Comparison of ENCODE assay signal across 8 cellular contexts in the genomic region with DNA sequence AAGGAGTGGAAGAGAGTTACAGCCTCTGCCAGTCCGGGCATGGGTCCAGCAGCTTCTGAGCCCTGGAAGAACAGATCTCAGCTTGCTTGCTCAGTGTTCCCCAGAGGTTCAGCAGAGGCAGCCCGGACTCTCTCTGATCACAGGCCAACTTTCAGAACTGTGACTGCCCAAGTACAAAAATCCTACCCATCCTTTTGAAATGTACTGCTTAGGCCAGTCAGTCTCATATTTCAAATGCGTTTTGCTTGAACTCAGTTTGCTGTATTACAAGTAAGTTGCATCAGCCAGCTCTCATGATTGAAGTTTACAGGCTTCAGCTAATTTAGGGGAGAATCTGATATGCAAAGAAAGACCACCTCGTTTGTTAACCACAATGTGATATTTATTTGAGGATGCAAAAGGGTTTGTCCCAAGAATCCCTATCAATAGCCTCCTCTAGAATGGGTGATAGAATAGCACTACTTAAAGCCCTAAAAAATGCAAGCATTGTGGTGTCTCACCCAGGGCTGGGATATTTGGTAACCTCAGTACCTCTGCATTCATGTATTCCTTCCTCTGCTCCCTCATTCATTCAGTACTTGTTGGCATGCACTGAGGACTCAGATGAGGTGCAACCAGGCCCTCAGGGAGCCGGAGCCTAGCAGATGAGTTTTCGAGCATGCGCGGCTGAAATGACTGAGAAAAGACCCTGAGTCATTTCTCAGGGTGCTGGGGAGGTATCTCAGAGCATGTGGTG. TPM values are rescaled to one million over a fixed set of nuclear protein-coding genes. Genes with fewer than 3 reads are reported as not detected.
A peak's percentile ranks its signal among the peaks of the same experiment; 100 is the strongest.
DNase-seq lines count a peak whose midpoint lies in the region; ATAC-seq and TF ChIP-seq lines count a peak whose summit lies in the region.

No MANE protein-coding gene starts in this region.

- DNase-seq in GM03348 (ENCODE audit: low spot score) (peak; percentile 92), NCI-H2107 treated with DMSO at 0.1 percent for 48 hours (lab: John Stamatoyannopoulos, UW; ENCODE audit: unreplicated experiment) (peak; percentile 96), brain microvascular endothelial cell (peak; percentile 71), midbrain (lab: John Stamatoyannopoulos, UW) (peak; percentile 8), NCI-H1417 treated with DMSO at 0.1 percent for 48 hours (lab: John Stamatoyannopoulos, UW) (no peak), colonic mucosa (no peak)

- peaks cover under 1% of the 10 kb centered on the region for H3K4me1 ChIP-seq in colonic mucosa

- H3K27ac ChIP-seq in brain microvascular endothelial cell, result peak overlapping the region; percentile 89
- no peak overlapping the region for H3K27ac ChIP-seq in colonic mucosa

- H3K9me3 ChIP-seq in colonic mucosa, result no peaks in the 10 kb centered on the region

- TF ChIP-seq CTCF in brain microvascular endothelial cell (IDR thresholded peaks at IDR 0.05; ENCODE audit: low read depth, low read length, missing control alignments), result no peak
- TF ChIP-seq CTCF in colonic mucosa (IDR thresholded peaks at IDR 0.05), result no peak

- ATAC-seq in GM19452 (IDR thresholded peaks at IDR 0.05; ENCODE audit: unreplicated experiment), result no peak
- ATAC-seq in GM18867 (IDR thresholded peaks at IDR 0.05; ENCODE audit: unreplicated experiment), result no peak

- intact Hi-C loops in colonic mucosa (cut with DNase I), result no loop called here

- in situ Hi-C loops in brain microvascular endothelial cell (cut with HindIII; ENCODE audit: low pct_ligation_motif_present, low sequenced_read_pairs), result no loop called here

- H3K4me3 ChIP-seq in brain microvascular endothelial cell (ENCODE audit: low read depth, low read length) (no peak overlapping the region), colonic mucosa (no peak overlapping the region)

- H3K27me3 ChIP-seq in brain microvascular endothelial cell (replicated peaks), result no peaks in the 10 kb centered on the region
- no peaks in the 10 kb centered on the region for H3K27me3 ChIP-seq in colonic mucosa

- no peak overlapping the region for H3K9ac ChIP-seq in colonic mucosa (ENCODE audit: low read depth in 2 of 2, low read length in 2 of 2)

- H3K36me3 ChIP-seq in brain microvascular endothelial cell (replicated peaks) (peaks cover 55% of the 10 kb centered on the region), colonic mucosa (no peaks in the 10 kb centered on the region)

RNA-seq across cellular contexts. Expression of a gene that starts 7.0 kb away (rescaled TPM):
- 10 to 100 TPM; 31.8 to 60.3 TPM for total RNA-seq in colonic mucosa

RNA-seq across cellular contexts. Expression of a gene that starts 7.2 kb away (rescaled TPM):
- total RNA-seq in colonic mucosa, result 1 to 10 TPM; 9.3 to 9.9 TPM

RNA-seq across cellular contexts. Expression of a gene that starts 15.1 kb away (rescaled TPM):
- total RNA-seq in colonic mucosa, result not detected

RNA-seq across cellular contexts. Expression of a gene that starts 42.9 kb away (rescaled TPM):
- 100 to 1,000 TPM; 102 to 127 TPM for total RNA-seq in colonic mucosa

RNA-seq across cellular contexts. Expression of a gene that starts 45.6 kb away (rescaled TPM):
- not detected for total RNA-seq in colonic mucosa

Comparison
In these comparisons a context has a peak if more than half of its experiments do, and no peak if none do; other contexts are left out.
1. DNase-seq: peak in GM03348 (single experiment), NCI-H2107 treated with DMSO at 0.1 percent for 48 hours (single experiment), brain microvascular endothelial cell (single experiment) and midbrain (single experiment); none in NCI-H1417 treated with DMSO at 0.1 percent for 48 hours (single experiment) and colonic mucosa (single experiment).